ENCODE assay signal across 21 cellular contexts in genomic region chr1:4424254-4424653, GRCh38.
DNase-seq lines count a peak whose midpoint lies in the region; TF ChIP-seq lines count a peak whose summit lies in the region.
"Had no signal": no experiment of that assay in that cellular context is flagged by ENCODE, and none has a peak within 500 bp of the region (broad histone marks: within the 10 kb centered on the region; RNA-seq: fewer than 3 reads in every experiment).

No MANE protein-coding gene starts in this region.

- H3K27me3 ChIP-seq in BLaER1 treated with 17β-estradiol and CSF1 and Interleukin-3, amounts not matched to agents 10 nM and 100 nM = no peaks in the 10 kb centered on the region
- no peaks in the 10 kb centered on the region for H3K27me3 ChIP-seq in osteoblast (ENCODE audit: insufficient read depth, low read length)
- no peaks in the 10 kb centered on the region for H3K27me3 ChIP-seq in vagina
- H3K27me3 ChIP-seq: BE2C had no signal

- no peak for TF ChIP-seq CTCF in osteoblast (IDR thresholded peaks at IDR 0.05; ENCODE audit: extremely low read depth, low read depth, low read length)
- no peak for TF ChIP-seq CTCF in vagina (IDR thresholded peaks at IDR 0.05)

- DNase-seq in osteoblast (ENCODE audit: insufficient read length, low spot score, missing footprints) = peak; percentile 63
- no peak for DNase-seq in dedifferentiated amniotic fluid mesenchymal stem cell (ENCODE audit: extremely low spot score)
- DNase-seq in NCI-H1048 (lab: John Stamatoyannopoulos, UW) = no peak
- no peak for DNase-seq in vagina (ENCODE audit: extremely low spot score in 2 of 2)
- DNase-seq: 8988T; ACHN; BE2C; C1 segment of cervical spinal cord; CD4-positive, alpha-beta memory T cell; CD4-positive, CD25-positive, alpha-beta regulatory T cell; CD8-positive, alpha-beta memory T cell; COR-L47; DMS 273 treated with DMSO at 0.1 percent for 48 hours; DMS153; DMS53; DMS79; DND-41; EL; GDM1 had no signal

- no peaks in the 10 kb centered on the region for H4K20me1 ChIP-seq in BLaER1 treated with 17β-estradiol and CSF1 and Interleukin-3, amounts not matched to agents 10 nM and 100 nM
- no peaks in the 10 kb centered on the region for H4K20me1 ChIP-seq in osteoblast (ENCODE audit: insufficient read depth, low read length)

- H3K4me1 ChIP-seq in BLaER1 treated with 17β-estradiol and CSF1 and Interleukin-3, amounts not matched to agents 10 nM and 100 nM = peaks cover 18 to 41% (median 38%) of the 10 kb centered on the region in 10 experiments
- H3K4me1 ChIP-seq in osteoblast (ENCODE audit: insufficient read depth, low read length) = no peaks in the 10 kb centered on the region
- no peaks in the 10 kb centered on the region for H3K4me1 ChIP-seq in vagina
- H3K4me1 ChIP-seq: BE2C had no signal

- TF ChIP-seq POLR2A in vagina (IDR thresholded peaks at IDR 0.05) = no peak

- H3K9me3 ChIP-seq in BLaER1 treated with 17β-estradiol and CSF1 and Interleukin-3, amounts not matched to agents 10 nM and 100 nM (replicated peaks in 1 of 11) = peaks cover 16 to 19% (median 17%) of the 10 kb centered on the region in 11 experiments
- H3K9me3 ChIP-seq in osteoblast (ENCODE audit: low read depth, low read length) = peaks cover 2% of the 10 kb centered on the region
- no peaks in the 10 kb centered on the region for H3K9me3 ChIP-seq in vagina
- H3K9me3 ChIP-seq: BE2C had no signal

- H3K36me3 ChIP-seq in BLaER1 treated with 17β-estradiol and CSF1 and Interleukin-3, amounts not matched to agents 10 nM and 100 nM = 0 out of 22 replicates have a peak, but pooled peaks cover 0 to 5% (median 0%) of the 10 kb centered on the region in 11 experiments
- H3K36me3 ChIP-seq in osteoblast (ENCODE audit: insufficient read depth, low read length) (no peaks in the 10 kb centered on the region), vagina (no peaks in the 10 kb centered on the region)
- H3K36me3 ChIP-seq: BE2C had no signal

- intact Hi-C loops in vagina (cut with DNase I) = no loop called here

- H3K9ac ChIP-seq in BLaER1 treated with 17β-estradiol and CSF1 and Interleukin-3, amounts not matched to agents 10 nM and 100 nM = no peak overlapping the region

- H3K27ac ChIP-seq in BLaER1 treated with 17β-estradiol and CSF1 and Interleukin-3, amounts not matched to agents 10 nM and 100 nM = no peak overlapping the region
- H3K27ac ChIP-seq in osteoblast (ENCODE audit: low read depth, low read length) = no peak overlapping the region
- H3K27ac ChIP-seq in vagina = no peak overlapping the region

- H3K4me3 ChIP-seq in BLaER1 treated with 17β-estradiol and CSF1 and Interleukin-3, amounts not matched to agents 10 nM and 100 nM = no peak overlapping the region
- H3K4me3 ChIP-seq in osteoblast (ENCODE audit: insufficient read depth, low read length) = no peak overlapping the region
- no peak overlapping the region for H3K4me3 ChIP-seq in vagina
- H3K4me3 ChIP-seq: GM12878 had no signal

- H3K4me2 ChIP-seq in BLaER1 treated with 17β-estradiol and CSF1 and Interleukin-3, amounts not matched to agents 10 nM and 100 nM = peak overlapping the region in 7 of 11 experiments; percentile 70 to 89 (median 80); a peak in 11 of 22 replicates
- no peak overlapping the region for H3K4me2 ChIP-seq in osteoblast (ENCODE audit: insufficient read depth, low read length)

- no peaks in the 10 kb centered on the region for H3K79me2 ChIP-seq in osteoblast (ENCODE audit: insufficient read depth, low read length)

- no peak overlapping the region for H2AFZ ChIP-seq in osteoblast (ENCODE audit: low read length)
